ENCODE assay signal across 18 cellular contexts in the genomic region with DNA sequence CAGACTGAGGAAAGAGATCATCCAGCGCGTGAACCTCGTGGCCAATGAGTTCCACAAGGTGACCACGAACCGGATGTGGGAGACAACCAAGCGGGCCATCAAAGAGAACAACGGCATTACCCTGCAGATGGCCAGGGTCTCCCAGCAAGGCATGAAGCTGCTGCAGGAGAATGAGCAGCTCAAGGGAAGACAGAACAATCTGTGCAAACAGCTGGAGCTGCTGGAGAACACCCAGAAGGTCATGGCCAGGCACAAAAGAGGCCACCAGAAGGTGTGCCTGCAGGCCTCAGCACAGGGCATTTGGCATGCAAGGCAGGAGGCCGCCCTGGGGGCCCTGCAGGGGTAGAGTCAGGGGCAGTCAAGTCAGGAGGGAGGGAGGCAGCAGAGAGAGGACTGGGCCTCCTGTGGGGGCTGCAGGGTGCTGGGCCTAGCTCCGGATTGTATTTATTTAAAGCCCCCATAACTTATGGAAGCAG. TPM values are rescaled to one million over a fixed set of nuclear protein-coding genes. Genes with fewer than 3 reads are reported as not detected.
DNase-seq lines count a peak whose midpoint lies in the region; ATAC-seq, FAIRE-seq and TF ChIP-seq lines count a peak whose summit lies in the region.
"Had no signal": no experiment of that assay in that cellular context is flagged by ENCODE, and none has a peak within 500 bp of the region (broad histone marks: within the 10 kb centered on the region; RNA-seq: fewer than 3 reads in every experiment).

No MANE protein-coding gene starts in this region.

- no peak overlapping the region for H3K4me2 ChIP-seq in GM12878 (ENCODE audit: control insufficient read depth, insufficient read depth)

- DNase-seq in activated naive CD4-positive, alpha-beta T cell treated with anti-CD3 and anti-CD28 coated beads, Interleukin-2, amount 10 ng/mL, durations not matched to agents 7 days and 5 days: peak; percentile 44
- no peak for DNase-seq in activated naive CD4-positive, alpha-beta T cell treated with anti-CD3 and anti-CD28 coated beads, Interleukin-2, amount 50 U/mL, for 72 hours (ENCODE audit: low spot score in 2 of 2)
- peak; percentile 87 for DNase-seq in NB4 (ENCODE audit: low read depth)
- no peak for DNase-seq in GM12878 (ENCODE audit: low read depth, low spot score)
- no peak for DNase-seq in stimulated activated naive B cell treated with anti-CD40 and anti-IgM and Interleukin-4, amounts not matched to agents 10 μg/mL and 1 μg/mL and 100 μg/mL, for 72 hours
- DNase-seq in NCI-H526 treated with DMSO at 0.1 percent for 48 hours (lab: John Stamatoyannopoulos, UW): no peak
- DNase-seq: activated B cell treated with CpG ODN at 0.5 μM for 24 hours; colonic mucosa; Karpas-422; NCI-H2081 treated with DMSO at 0.1 percent for 48 hours; stimulated activated CD4-positive, alpha-beta T cell treated with anti-CD3 and anti-CD28 coated beads, Interleukin-15, amount 100 ng/mL, for 24 hours had no signal

- RAD21 ChIA-PET in GM12878 (lab: Charles Lee; ENCODE audit: unreplicated experiment): no interaction called here

- H4K20me1 ChIP-seq in GM12878 (ENCODE audit: control insufficient read depth, insufficient read depth): no peaks in the 10 kb centered on the region

- TF ChIP-seq CTCF in NB4 (IDR thresholded peaks at IDR 0.05; ENCODE audit: low read depth, low read length) (no peak), GM12878 (IDR thresholded peaks at IDR 0.05 in 2 of 3, conservative IDR thresholded peaks at IDR 0.05 in 1 of 3; ENCODE audit: control insufficient read depth in 2 of 3, extremely low read depth in 1 of 3, insufficient read depth in 1 of 3, low read depth in 3 of 3, low read length in 3 of 3) (no peak)

- no peak overlapping the region for H3K27ac ChIP-seq in GM12878 (ENCODE audit: control insufficient read depth, insufficient read depth)
- H3K27ac ChIP-seq: colonic mucosa, SK-N-MC had no signal

- TF ChIP-seq POLR2A in NB4 (IDR thresholded peaks at IDR 0.05; ENCODE audit: extremely low read depth, insufficient read length): no peak
- no peak for TF ChIP-seq POLR2A in GM12878 (IDR thresholded peaks at IDR 0.05; ENCODE audit: low read depth, low read length)

- no peaks in the 10 kb centered on the region for H3K79me2 ChIP-seq in GM12878 (ENCODE audit: control insufficient read depth, insufficient read depth, low read length)

- no peaks in the 10 kb centered on the region for H3K27me3 ChIP-seq in GM12878 (replicated peaks in 1 of 2; ENCODE audit: control insufficient read depth in 2 of 2, insufficient read depth in 2 of 2, low read length in 1 of 2)
- H3K27me3 ChIP-seq: colonic mucosa had no signal

- H3K4me3 ChIP-seq in NB4 (ENCODE audit: low read depth, low read length) (no peak overlapping the region), GM12878 (no peak overlapping the region)
- H3K4me3 ChIP-seq: colonic mucosa, SK-N-MC had no signal

- no peak for FAIRE-seq in GM12878 (lab: Jason Lieb, UNC)
- FAIRE-seq: keratinocyte had no signal

- no peaks in the 10 kb centered on the region; the same call in 2 of the 3 replicates for H3K9me3 ChIP-seq in GM12878 (replicated peaks; ENCODE audit: control insufficient read depth, insufficient read depth, low read length)
- H3K9me3 ChIP-seq: colonic mucosa had no signal

- H3K9me3 Mint-ChIP-seq in activated naive CD4-positive, alpha-beta T cell treated with anti-CD3 and anti-CD28 coated beads, Interleukin-2, amount 10 ng/mL, durations not matched to agents 7 days and 5 days: peaks cover 3% of the 10 kb centered on the region
- H3K9me3 Mint-ChIP-seq in activated naive CD4-positive, alpha-beta T cell treated with anti-CD3 and anti-CD28 coated beads, Interleukin-2, amount 50 U/mL, for 72 hours: no peaks in the 10 kb centered on the region
- H3K9me3 Mint-ChIP-seq in stimulated activated naive B cell treated with anti-CD40 and anti-IgM and Interleukin-4, amounts not matched to agents 10 μg/mL and 1 μg/mL and 100 μg/mL, for 72 hours: no peaks in the 10 kb centered on the region
- H3K9me3 Mint-ChIP-seq: activated T-cell treated with anti-CD3 and anti-CD28 coated beads, Interleukin-2, amount 50 U/mL, for 72 hours had no signal

- no peaks in the 10 kb centered on the region; a peak in 1 of 4 replicates for H3K36me3 ChIP-seq in GM12878 (ENCODE audit: control insufficient read depth in 2 of 2, insufficient read depth in 2 of 2, low read length in 1 of 2)
- H3K36me3 ChIP-seq: colonic mucosa had no signal

- peaks cover 13% of the 10 kb centered on the region for H3K27me3 Mint-ChIP-seq in activated naive CD4-positive, alpha-beta T cell treated with anti-CD3 and anti-CD28 coated beads, Interleukin-2, amount 10 ng/mL, durations not matched to agents 7 days and 5 days
- no peaks in the 10 kb centered on the region for H3K27me3 Mint-ChIP-seq in stimulated activated naive B cell treated with anti-CD40 and anti-IgM and Interleukin-4, amounts not matched to agents 10 μg/mL and 1 μg/mL and 100 μg/mL, for 72 hours
- H3K27me3 Mint-ChIP-seq: activated B cell treated with CpG ODN at 0.5 μM for 24 hours had no signal

- CTCF ChIA-PET in activated naive CD4-positive, alpha-beta T cell treated with anti-CD3 and anti-CD28 coated beads, Interleukin-2, amount 10 ng/mL, durations not matched to agents 7 days and 5 days (lab: Charles Lee): interaction anchor here (1.1 to 1.3 kb wide), 2 partner anchors 11 to 121 kb away, joined by 3 read pairs; no protein-coding TSS in a partner anchor
- CTCF ChIA-PET in GM12878 (lab: Yijun Ruan, JAX): interaction anchor here (1.1 kb wide), 1 partner anchor 199 kb away, joined by 3 read pairs; no protein-coding TSS in a partner anchor

- no peaks in the 10 kb centered on the region for H3K36me3 Mint-ChIP-seq in activated naive CD4-positive, alpha-beta T cell treated with anti-CD3 and anti-CD28 coated beads, Interleukin-2, amount 10 ng/mL, durations not matched to agents 7 days and 5 days
- peaks cover 6 to 16% of the 10 kb centered on the region in 2 donors for H3K36me3 Mint-ChIP-seq in activated naive CD4-positive, alpha-beta T cell treated with anti-CD3 and anti-CD28 coated beads, Interleukin-2, amount 50 U/mL, for 72 hours
- peaks cover 19 to 31% of the 10 kb centered on the region in 2 donors for H3K36me3 Mint-ChIP-seq in stimulated activated naive B cell treated with anti-CD40 and anti-IgM and Interleukin-4, amounts not matched to agents 10 μg/mL and 1 μg/mL and 100 μg/mL, for 72 hours

- no peak for ATAC-seq in activated naive CD4-positive, alpha-beta T cell treated with anti-CD3 and anti-CD28 coated beads, Interleukin-2, amount 50 U/mL, for 72 hours
- no peak for ATAC-seq in GM12878
- no peak for ATAC-seq in stimulated activated naive B cell treated with anti-CD40 and anti-IgM and Interleukin-4, amounts not matched to agents 10 μg/mL and 1 μg/mL and 100 μg/mL, for 72 hours (replicated peaks)
- no peak for ATAC-seq in GM19324 (IDR thresholded peaks at IDR 0.05; ENCODE audit: low FRiP score, unreplicated experiment)
- ATAC-seq in HG03342 (IDR thresholded peaks at IDR 0.05; ENCODE audit: unreplicated experiment): no peak
- ATAC-seq: activated T-cell treated with anti-CD3 and anti-CD28 coated beads, Interleukin-2, amount 50 U/mL, for 72 hours had no signal

- H3K4me1 ChIP-seq in GM12878 (ENCODE audit: control insufficient read depth, insufficient read depth, low read length): peaks cover 6% of the 10 kb centered on the region; the same call in 1 of the 2 replicates

- H3K9ac ChIP-seq in GM12878 (ENCODE audit: control insufficient read depth, insufficient read depth, low read length): no peak overlapping the region

- in situ Hi-C loops in GM12878 (cut with MboI): no loop called here

- TF ChIP-seq RAD21 in GM12878 (IDR thresholded peaks at IDR 0.05; ENCODE audit: insufficient read depth, low read depth, low read length): no peak

- H3K27ac Mint-ChIP-seq in activated naive CD4-positive, alpha-beta T cell treated with anti-CD3 and anti-CD28 coated beads, Interleukin-2, amount 10 ng/mL, durations not matched to agents 7 days and 5 days: no peak overlapping the region
- H3K27ac Mint-ChIP-seq in activated naive CD4-positive, alpha-beta T cell treated with anti-CD3 and anti-CD28 coated beads, Interleukin-2, amount 50 U/mL, for 72 hours: peak overlapping the region in 1 of 2 donors; percentile 91
- peak overlapping the region; percentile 67 for H3K27ac Mint-ChIP-seq in stimulated activated naive B cell treated with anti-CD40 and anti-IgM and Interleukin-4, amounts not matched to agents 10 μg/mL and 1 μg/mL and 100 μg/mL, for 72 hours
- H3K27ac Mint-ChIP-seq: activated B cell treated with CpG ODN at 0.5 μM for 24 hours; activated T-cell treated with anti-CD3 and anti-CD28 coated beads, Interleukin-2, amount 50 U/mL, for 72 hours had no signal

- peaks cover 39% of the 10 kb centered on the region for H3K4me1 Mint-ChIP-seq in activated naive CD4-positive, alpha-beta T cell treated with anti-CD3 and anti-CD28 coated beads, Interleukin-2, amount 10 ng/mL, durations not matched to agents 7 days and 5 days
- peaks cover 20 to 45% of the 10 kb centered on the region in 2 donors for H3K4me1 Mint-ChIP-seq in stimulated activated naive B cell treated with anti-CD40 and anti-IgM and Interleukin-4, amounts not matched to agents 10 μg/mL and 1 μg/mL and 100 μg/mL, for 72 hours

- no peak overlapping the region for H3K4me3 Mint-ChIP-seq in activated naive CD4-positive, alpha-beta T cell treated with anti-CD3 and anti-CD28 coated beads, Interleukin-2, amount 10 ng/mL, durations not matched to agents 7 days and 5 days
- H3K4me3 Mint-ChIP-seq in stimulated activated naive B cell treated with anti-CD40 and anti-IgM and Interleukin-4, amounts not matched to agents 10 μg/mL and 1 μg/mL and 100 μg/mL, for 72 hours: no peak overlapping the region
- H3K4me3 Mint-ChIP-seq: activated B cell treated with CpG ODN at 0.5 μM for 24 hours; activated T-cell treated with anti-CD3 and anti-CD28 coated beads, Interleukin-2, amount 50 U/mL, for 72 hours had no signal

- SMC1A ChIA-PET in GM12878 (lab: Charles Lee; ENCODE audit: uncharacterized antibody, unreplicated experiment): no interaction called here

- BruUV-seq in GM12878 (replicated peaks; lab: Mats Ljungman, UMichigan): no TSS peak

- POLR2A ChIA-PET in GM12878 (lab: Charles Lee): no interaction called here

- H2AFZ ChIP-seq in GM12878 (ENCODE audit: control insufficient read depth, low read depth, low read length): no peak overlapping the region

- no peak for TF ChIP-seq EP300 in GM12878 (IDR thresholded peaks at IDR 0.05; ENCODE audit: borderline replicate concordance in 1 of 2, control insufficient read depth in 1 of 2, low read depth in 2 of 2, low read length in 2 of 2)

- 8% methylated on average over 9 of the region's 9 CpGs for WGBS in GM12878 (ENCODE audit: insufficient coverage, insufficient replicate concordance, low lambda C conversion rate, missing lambda C conversion rate)

- intact Hi-C loops in GM12878 (cut with micrococcal nuclease; ENCODE audit: unreplicated experiment): no loop called here

RNA-seq across cellular contexts. Expression of a gene that starts 4.2 kb away (rescaled TPM):
- 10 to 100 TPM in 1 of 2 donors, 1 to 10 TPM in 1; 9.5 to 12.6 TPM for total RNA-seq in activated naive CD4-positive, alpha-beta T cell treated with anti-CD3 and anti-CD28 coated beads, Interleukin-2, amount 50 U/mL, for 72 hours
- 3.0 and 3.9 TPM in 2 replicates for total RNA-seq in GM12878 (2013; cell fraction: nucleolus; rRNA removed)
- total RNA-seq in GM12878 (2014; rRNA removed) (30.7 and 31.0 TPM in 2 replicates), GM12878 (2014; rRNA removed; fragmentation: Illumina TruSeq; extraction: Trizol) (3.0 and 4.6 TPM in 2 replicates), GM12878 (2021) (13.1 and 14.5 TPM in 2 replicates)
- polyA plus RNA-seq in GM12878 (2011; ENCODE audit: low read depth): 2.3 TPM
- polyA plus RNA-seq in GM12878 (2011; rRNA removed) (2.8 and 5.9 TPM in 2 replicates), GM12878 (2014; fragmentation: Illumina TruSeq; extraction: Trizol) (1.0 and 1.6 TPM in 2 replicates), GM12878 (2014; fragmentation: Nextera tagmentation; extraction: Ambion mirVana) (1 to 10 TPM in 1 of 2 experiments, under 1 TPM in 1; 0.69 to 1.8 TPM), GM12878 (2014; rRNA removed) (25.8 and 26.1 TPM in 2 replicates), GM12878 (2016; fragmentation: Nextera tagmentation; extraction: Ambion mirVana) (10 to 100 TPM; 36.4 to 38.4 TPM)
- polyA plus RNA-seq in GM12878 (2011; cell fraction: cytosol; rRNA removed): 10.0 and 18.3 TPM in 2 replicates
- polyA plus RNA-seq in GM12878 (2011; cell fraction: nucleus; rRNA removed): 9.0 and 11.0 TPM in 2 replicates
- polyA plus RNA-seq in GM12878 (2012): 6.5 and 6.8 TPM in 2 replicates
- polyA minus RNA-seq in GM12878 (2011; rRNA and poly(A)+ RNA removed): 1.5 and 2.2 TPM in 2 replicates
- polyA minus RNA-seq in GM12878 (2011; cell fraction: cytosol; rRNA and poly(A)+ RNA removed): 2.4 and 4.5 TPM in 2 replicates
- 3.3 and 4.2 TPM in 2 replicates for polyA minus RNA-seq in GM12878 (2011; cell fraction: nucleus; rRNA and poly(A)+ RNA removed)

RNA-seq across cellular contexts. Expression of a gene that starts 4.5 kb away (rescaled TPM):
- not detected for total RNA-seq in activated naive CD4-positive, alpha-beta T cell treated with anti-CD3 and anti-CD28 coated beads, Interleukin-2, amount 50 U/mL, for 72 hours
- total RNA-seq in GM12878 (2013; cell fraction: nucleolus; rRNA removed): not detected in 2 replicates
- total RNA-seq in GM12878 (2014; rRNA removed): not detected in 2 replicates
- total RNA-seq in GM12878 (2014; rRNA removed; fragmentation: Illumina TruSeq; extraction: Trizol): not detected in 2 replicates
- not detected in 2 replicates for total RNA-seq in GM12878 (2021)
- not detected for polyA plus RNA-seq in GM12878 (2011; ENCODE audit: low read depth)
- polyA plus RNA-seq in GM12878 (2011; rRNA removed): not detected in 2 replicates
- polyA plus RNA-seq in GM12878 (2011; cell fraction: cytosol; rRNA removed): not detected in 2 replicates
- 0.24 TPM in 1 of 2 replicates, not detected in the other for polyA plus RNA-seq in GM12878 (2011; cell fraction: nucleus; rRNA removed)
- polyA plus RNA-seq in GM12878 (2012): 0.24 and 0.37 TPM in 2 replicates
- polyA plus RNA-seq in GM12878 (2014; fragmentation: Illumina TruSeq; extraction: Trizol): not detected in 2 replicates
- polyA plus RNA-seq in GM12878 (2014; fragmentation: Nextera tagmentation; extraction: Ambion mirVana): not detected
- not detected in 2 replicates for polyA plus RNA-seq in GM12878 (2014; rRNA removed)
- polyA plus RNA-seq in GM12878 (2016; fragmentation: Nextera tagmentation; extraction: Ambion mirVana): under 1 TPM; 0.08 to 0.72 TPM
- not detected in 2 replicates for polyA minus RNA-seq in GM12878 (2011; rRNA and poly(A)+ RNA removed)
- polyA minus RNA-seq in GM12878 (2011; cell fraction: cytosol; rRNA and poly(A)+ RNA removed): not detected in 2 replicates
- not detected in 2 replicates for polyA minus RNA-seq in GM12878 (2011; cell fraction: nucleus; rRNA and poly(A)+ RNA removed)
- total RNA-seq: activated B cell treated with CpG ODN at 0.5 μM for 24 hours; activated T-cell treated with anti-CD3 and anti-CD28 coated beads, Interleukin-2, amount 50 U/mL, for 72 hours; pulmonary artery endothelial cell had no signal
- polyA plus RNA-seq: keratinocyte had no signal

RNA-seq across cellular contexts. Expression of a gene that starts 4.6 kb away (rescaled TPM):
- total RNA-seq in activated naive CD4-positive, alpha-beta T cell treated with anti-CD3 and anti-CD28 coated beads, Interleukin-2, amount 50 U/mL, for 72 hours: under 1 TPM; 0.62 to 0.73 TPM
- total RNA-seq in GM12878 (2013; cell fraction: nucleolus; rRNA removed): not detected in 2 replicates
- total RNA-seq in GM12878 (2014; rRNA removed) (not detected in 2 replicates), GM12878 (2014; rRNA removed; fragmentation: Illumina TruSeq; extraction: Trizol) (not detected in 2 replicates), GM12878 (2021) (not detected in 2 replicates)
- polyA plus RNA-seq in GM12878 (2011; ENCODE audit: low read depth): not detected
- polyA plus RNA-seq in GM12878 (2011; rRNA removed) (0.03 TPM in 1 of 2 replicates, not detected in the other), GM12878 (2014; fragmentation: Illumina TruSeq; extraction: Trizol) (not detected in 2 replicates), GM12878 (2014; fragmentation: Nextera tagmentation; extraction: Ambion mirVana) (not detected), GM12878 (2014; rRNA removed) (0.04 TPM in 1 of 2 replicates, not detected in the other), GM12878 (2016; fragmentation: Nextera tagmentation; extraction: Ambion mirVana) (not detected)
- polyA plus RNA-seq in GM12878 (2011; cell fraction: cytosol; rRNA removed): not detected in 2 replicates
- polyA plus RNA-seq in GM12878 (2011; cell fraction: nucleus; rRNA removed): 0.03 TPM in 1 of 2 replicates, not detected in the other
- not detected in 2 replicates for polyA plus RNA-seq in GM12878 (2012)
- polyA minus RNA-seq in GM12878 (2011; rRNA and poly(A)+ RNA removed): not detected in 2 replicates
- polyA minus RNA-seq in GM12878 (2011; cell fraction: cytosol; rRNA and poly(A)+ RNA removed): not detected in 2 replicates
- not detected in 2 replicates for polyA minus RNA-seq in GM12878 (2011; cell fraction: nucleus; rRNA and poly(A)+ RNA removed)
- total RNA-seq: activated B cell treated with CpG ODN at 0.5 μM for 24 hours, pulmonary artery endothelial cell, temporal lobe had no signal
- polyA plus RNA-seq: keratinocyte had no signal

RNA-seq across cellular contexts. Expression of a gene that starts 23.8 kb away (rescaled TPM):
- total RNA-seq in activated naive CD4-positive, alpha-beta T cell treated with anti-CD3 and anti-CD28 coated beads, Interleukin-2, amount 50 U/mL, for 72 hours: 10 to 100 TPM; 10.9 to 17.1 TPM
- 3.9 and 6.5 TPM in 2 replicates for total RNA-seq in GM12878 (2013; cell fraction: nucleolus; rRNA removed)
- total RNA-seq in GM12878 (2014; rRNA removed): 7.8 and 12.6 TPM in 2 replicates
- 2.7 and 4.2 TPM in 2 replicates for total RNA-seq in GM12878 (2014; rRNA removed; fragmentation: Illumina TruSeq; extraction: Trizol)
- 11.5 and 11.6 TPM in 2 replicates for total RNA-seq in GM12878 (2021)
- 2.6 TPM for polyA plus RNA-seq in GM12878 (2011; ENCODE audit: low read depth)
- 0.91 and 2.4 TPM in 2 replicates for polyA plus RNA-seq in GM12878 (2011; rRNA removed)
- polyA plus RNA-seq in GM12878 (2011; cell fraction: cytosol; rRNA removed): 6.6 and 11.0 TPM in 2 replicates
- 13.5 and 13.6 TPM in 2 replicates for polyA plus RNA-seq in GM12878 (2011; cell fraction: nucleus; rRNA removed)
- polyA plus RNA-seq in GM12878 (2012): 6.7 and 8.2 TPM in 2 replicates
- polyA plus RNA-seq in GM12878 (2014; fragmentation: Illumina TruSeq; extraction: Trizol): 1.6 and 5.4 TPM in 2 replicates
- polyA plus RNA-seq in GM12878 (2014; fragmentation: Nextera tagmentation; extraction: Ambion mirVana): 1 to 10 TPM in 1 of 2 experiments, under 1 TPM in 1; 0.52 to 1.6 TPM
- polyA plus RNA-seq in GM12878 (2014; rRNA removed): 14.3 and 17.4 TPM in 2 replicates
- 10 to 100 TPM; 22.1 to 23.7 TPM for polyA plus RNA-seq in GM12878 (2016; fragmentation: Nextera tagmentation; extraction: Ambion mirVana)
- polyA minus RNA-seq in GM12878 (2011; rRNA and poly(A)+ RNA removed): 1.4 and 4.9 TPM in 2 replicates
- polyA minus RNA-seq in GM12878 (2011; cell fraction: cytosol; rRNA and poly(A)+ RNA removed): 2.7 and 4.3 TPM in 2 replicates
- polyA minus RNA-seq in GM12878 (2011; cell fraction: nucleus; rRNA and poly(A)+ RNA removed): 5.1 and 8.0 TPM in 2 replicates

Comparison
In these comparisons a context has a peak if more than half of its experiments do, and no peak if none do; other contexts are left out.
1. DNase-seq: peak in activated naive CD4-positive, alpha-beta T cell treated with anti-CD3 and anti-CD28 coated beads, Interleukin-2, amount 10 ng/mL, durations not matched to agents 7 days and 5 days (single experiment) and NB4 (single experiment); none in activated naive CD4-positive, alpha-beta T cell treated with anti-CD3 and anti-CD28 coated beads, Interleukin-2, amount 50 U/mL, for 72 hours (0 of 2), GM12878 (single experiment), stimulated activated naive B cell treated with anti-CD40 and anti-IgM and Interleukin-4, amounts not matched to agents 10 μg/mL and 1 μg/mL and 100 μg/mL, for 72 hours (single experiment) and NCI-H526 treated with DMSO at 0.1 percent for 48 hours (single experiment).